In the genomic region with DNA sequence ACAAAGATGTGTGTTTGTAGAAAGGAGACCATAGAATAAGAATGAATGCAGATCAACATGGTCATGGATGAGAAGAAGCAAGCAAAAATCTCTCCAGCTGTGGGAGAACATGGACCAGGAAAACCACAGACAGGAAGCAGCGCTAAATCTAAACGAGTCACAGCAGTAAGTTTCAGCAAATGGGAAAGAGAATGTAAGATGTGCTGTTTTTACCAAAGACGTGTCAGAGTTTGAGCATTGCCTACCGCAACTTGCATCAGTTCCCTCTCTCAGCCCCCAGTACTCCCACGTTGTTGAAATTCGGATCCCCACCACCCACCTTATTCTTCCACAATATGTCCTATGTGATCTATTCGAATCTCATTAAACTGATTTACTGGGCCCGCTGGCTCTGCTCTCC, we compare ENCODE assay signal across 13 cellular contexts. TPM values are rescaled to one million over a fixed set of nuclear protein-coding genes. Genes with fewer than 3 reads are reported as not detected.
A peak's percentile ranks its signal among the peaks of the same experiment; 100 is the strongest.
DNase-seq lines count a peak whose midpoint lies in the region; ATAC-seq and TF ChIP-seq lines count a peak whose summit lies in the region.
"Had no signal": no experiment of that assay in that cellular context is flagged by ENCODE, and none has a peak within 500 bp of the region (broad histone marks: within the 10 kb centered on the region; RNA-seq: fewer than 3 reads in every experiment).

No MANE protein-coding gene starts in this region.

- H3K4me3 ChIP-seq in GM23248: no peak overlapping the region
- H3K4me3 ChIP-seq in right cardiac atrium (ENCODE audit: low read length): no peak overlapping the region
- H3K4me3 ChIP-seq in right atrium auricular region: no peak overlapping the region
- H3K4me3 ChIP-seq: adrenal gland, uterus had no signal

- no peaks in the 10 kb centered on the region for H3K27me3 Mint-ChIP-seq in activated T-helper 1 cell treated with anti-CD3 and anti-CD28 coated beads, Interleukin-12 subunit alpha, Interleukin-12 subunit beta, Interleukin-2, Interleukin-4 antibody, amounts not matched to agents 30 ng/mL and 10 ng/mL and 1 ng/mL, durations not matched to agents 14 hours and 24 hours and 36 hours (ENCODE audit: insufficient read depth)
- peaks cover 45% of the 10 kb centered on the region for H3K27me3 Mint-ChIP-seq in nephron (ENCODE audit: low read depth)
- no peaks in the 10 kb centered on the region for H3K27me3 Mint-ChIP-seq in activated naive CD4-positive, alpha-beta T cell treated with anti-CD3 and anti-CD28 coated beads for 36 hours (ENCODE audit: low read depth)

- H3K27ac ChIP-seq in GM23248 (no peak overlapping the region), right cardiac atrium (ENCODE audit: low read length) (no peak overlapping the region), right atrium auricular region (no peak overlapping the region)
- H3K27ac ChIP-seq: adrenal gland, uterus had no signal

- intact Hi-C loops in activated T-helper 1 cell treated with anti-CD3 and anti-CD28 coated beads, Interleukin-12 subunit alpha, Interleukin-12 subunit beta, Interleukin-2, Interleukin-4 antibody, amounts not matched to agents 30 ng/mL and 10 ng/mL and 1 ng/mL, durations not matched to agents 14 hours and 24 hours and 36 hours (cut with micrococcal nuclease): no loop called here
- intact Hi-C loops in activated naive CD4-positive, alpha-beta T cell treated with anti-CD3 and anti-CD28 coated beads for 36 hours (cut with micrococcal nuclease): no loop called here
- intact Hi-C loops in right cardiac atrium (cut with DNase I): no loop called here

- no peak for ATAC-seq in right cardiac atrium

- H3K9me3 ChIP-seq in GM23248 (ENCODE audit: low read depth) (no peaks in the 10 kb centered on the region), right cardiac atrium (ENCODE audit: control insufficient read depth, low read length) (no peaks in the 10 kb centered on the region), right atrium auricular region (no peaks in the 10 kb centered on the region)
- H3K9me3 ChIP-seq: adrenal gland, uterus had no signal

- in situ Hi-C loops in GM23248 (cut with MboI): no loop called here

- H4K20me1 ChIP-seq in GM23248 (ENCODE audit: insufficient read depth): no peaks in the 10 kb centered on the region

- no peak overlapping the region for H3K27ac Mint-ChIP-seq in activated T-helper 1 cell treated with anti-CD3 and anti-CD28 coated beads, Interleukin-12 subunit alpha, Interleukin-12 subunit beta, Interleukin-2, Interleukin-4 antibody, amounts not matched to agents 30 ng/mL and 10 ng/mL and 1 ng/mL, durations not matched to agents 14 hours and 24 hours and 36 hours
- peak overlapping the region in 2 of 3 experiments; percentile 7 to 10 for H3K27ac Mint-ChIP-seq in nephron
- H3K27ac Mint-ChIP-seq in activated naive CD4-positive, alpha-beta T cell treated with anti-CD3 and anti-CD28 coated beads for 36 hours: no peak overlapping the region
- H3K27ac Mint-ChIP-seq: CD4-positive, CD25-positive, alpha-beta regulatory T cell; WTC11 had no signal

- H3K9me2 ChIP-seq in GM23248 (ENCODE audit: insufficient read depth): no peaks in the 10 kb centered on the region

- no peaks in the 10 kb centered on the region; the same call in 1 of the 2 replicates for H3F3A ChIP-seq in GM23248 (ENCODE audit: insufficient read depth)

- DNase-seq in CD1c-positive myeloid dendritic cell (ENCODE audit: extremely low spot score) (peak; percentile 73), GM23248 (peak; percentile 6), anterior cingulate cortex (lab: John Stamatoyannopoulos, UW) (no peak), right cardiac atrium (no peak), right atrium auricular region (ENCODE audit: low spot score) (no peak)
- DNase-seq in activated T-helper 1 cell treated with anti-CD3 and anti-CD28 coated beads, Interleukin-12 subunit alpha, Interleukin-12 subunit beta, Interleukin-2, Interleukin-4 antibody, amounts not matched to agents 30 ng/mL and 10 ng/mL and 1 ng/mL, durations not matched to agents 14 hours and 24 hours and 36 hours (ENCODE audit: low spot score): no peak
- DNase-seq in activated naive CD4-positive, alpha-beta T cell treated with anti-CD3 and anti-CD28 coated beads for 36 hours: no peak
- DNase-seq: activated T-cell treated with anti-CD3 and anti-CD28 coated beads for 4 hours; CD4-positive, CD25-positive, alpha-beta regulatory T cell had no signal

- no peak overlapping the region for H3K4me2 ChIP-seq in GM23248 (ENCODE audit: unreplicated experiment)

- 59 to 60% methylated on average over 8 of the region's 8 CpGs for WGBS in GM23248 (ENCODE audit: low coverage in 1 of 2, low lambda C conversion rate in 2 of 2, missing lambda C conversion rate in 2 of 2), 2 experiments
- WGBS in right cardiac atrium: 58% methylated on average over 8 of the region's 8 CpGs

- H3K27me3 ChIP-seq in GM23248 (replicated peaks; ENCODE audit: insufficient read depth) (no peaks in the 10 kb centered on the region), right cardiac atrium (ENCODE audit: control insufficient read depth, insufficient read depth) (no peaks in the 10 kb centered on the region), right atrium auricular region (no peaks in the 10 kb centered on the region)
- H3K27me3 ChIP-seq: adrenal gland, uterus had no signal

- peaks cover 6% of the 10 kb centered on the region; the same call in 1 of the 2 replicates for H3K4me1 ChIP-seq in GM23248 (ENCODE audit: insufficient read depth)
- no peaks in the 10 kb centered on the region for H3K4me1 ChIP-seq in right cardiac atrium (ENCODE audit: control insufficient read depth, insufficient read depth, low read length)
- no peaks in the 10 kb centered on the region for H3K4me1 ChIP-seq in right atrium auricular region
- H3K4me1 ChIP-seq: adrenal gland, uterus had no signal

- no peaks in the 10 kb centered on the region for H3K79me2 ChIP-seq in GM23248 (ENCODE audit: insufficient read depth)

- no peak overlapping the region for H3K9ac ChIP-seq in GM23248

- no peak overlapping the region for H2AFZ ChIP-seq in GM23248

- peaks cover 6% of the 10 kb centered on the region for H3K36me3 Mint-ChIP-seq in activated T-helper 1 cell treated with anti-CD3 and anti-CD28 coated beads, Interleukin-12 subunit alpha, Interleukin-12 subunit beta, Interleukin-2, Interleukin-4 antibody, amounts not matched to agents 30 ng/mL and 10 ng/mL and 1 ng/mL, durations not matched to agents 14 hours and 24 hours and 36 hours (ENCODE audit: low read depth)
- H3K36me3 Mint-ChIP-seq in nephron (ENCODE audit: low read depth): no peaks in the 10 kb centered on the region
- H3K36me3 Mint-ChIP-seq in activated naive CD4-positive, alpha-beta T cell treated with anti-CD3 and anti-CD28 coated beads for 36 hours (ENCODE audit: low read depth): no peaks in the 10 kb centered on the region
- H3K36me3 Mint-ChIP-seq: CD4-positive, CD25-positive, alpha-beta regulatory T cell; WTC11 had no signal

- H3K9me3 Mint-ChIP-seq in activated T-helper 1 cell treated with anti-CD3 and anti-CD28 coated beads, Interleukin-12 subunit alpha, Interleukin-12 subunit beta, Interleukin-2, Interleukin-4 antibody, amounts not matched to agents 30 ng/mL and 10 ng/mL and 1 ng/mL, durations not matched to agents 14 hours and 24 hours and 36 hours: no peaks in the 10 kb centered on the region
- no peaks in the 10 kb centered on the region for H3K9me3 Mint-ChIP-seq in nephron
- no peaks in the 10 kb centered on the region for H3K9me3 Mint-ChIP-seq in activated naive CD4-positive, alpha-beta T cell treated with anti-CD3 and anti-CD28 coated beads for 36 hours
- H3K9me3 Mint-ChIP-seq: WTC11 had no signal

- H3K36me3 ChIP-seq in GM23248 (ENCODE audit: low read depth): no peaks in the 10 kb centered on the region
- H3K36me3 ChIP-seq in right atrium auricular region: no peaks in the 10 kb centered on the region
- H3K36me3 ChIP-seq: adrenal gland, uterus had no signal

- CTCF ChIA-PET in activated naive CD4-positive, alpha-beta T cell treated with anti-CD3 and anti-CD28 coated beads for 36 hours (lab: Charles Lee): no interaction called here

- TF ChIP-seq CTCF in nephron (IDR thresholded peaks at IDR 0.05; ENCODE audit: unreplicated experiment in 3 of 3) (no peak), right atrium auricular region (IDR thresholded peaks at IDR 0.05) (no peak)

- peaks cover 25% of the 10 kb centered on the region for H3K4me1 Mint-ChIP-seq in activated T-helper 1 cell treated with anti-CD3 and anti-CD28 coated beads, Interleukin-12 subunit alpha, Interleukin-12 subunit beta, Interleukin-2, Interleukin-4 antibody, amounts not matched to agents 30 ng/mL and 10 ng/mL and 1 ng/mL, durations not matched to agents 14 hours and 24 hours and 36 hours (ENCODE audit: low read depth)
- H3K4me1 Mint-ChIP-seq in nephron: peaks cover 17% of the 10 kb centered on the region
- no peaks in the 10 kb centered on the region for H3K4me1 Mint-ChIP-seq in activated naive CD4-positive, alpha-beta T cell treated with anti-CD3 and anti-CD28 coated beads for 36 hours (ENCODE audit: low read depth)

- H3K4me3 Mint-ChIP-seq in activated T-helper 1 cell treated with anti-CD3 and anti-CD28 coated beads, Interleukin-12 subunit alpha, Interleukin-12 subunit beta, Interleukin-2, Interleukin-4 antibody, amounts not matched to agents 30 ng/mL and 10 ng/mL and 1 ng/mL, durations not matched to agents 14 hours and 24 hours and 36 hours: peak overlapping the region; percentile 37
- H3K4me3 Mint-ChIP-seq in nephron: peak overlapping the region; percentile 36 to 47 (median 41)
- H3K4me3 Mint-ChIP-seq in activated naive CD4-positive, alpha-beta T cell treated with anti-CD3 and anti-CD28 coated beads for 36 hours: no peak overlapping the region
- H3K4me3 Mint-ChIP-seq: WTC11 had no signal

RNA-seq across cellular contexts. Expression of a gene that starts 59.4 kb away (rescaled TPM):
- 2.7 and 3.8 TPM in 2 replicates for total RNA-seq in GM23248 (2014; rRNA removed; shearing (Covaris generic))
- polyA plus RNA-seq in GM23248 (2016; fragmentation: Nextera tagmentation; extraction: Ambion mirVana) (3.5 and 3.9 TPM in 2 replicates), right cardiac atrium (0.41 TPM)
- 74.1 and 78.8 TPM in 2 replicates for total RNA-seq in activated T-helper 1 cell treated with anti-CD3 and anti-CD28 coated beads, Interleukin-12 subunit alpha, Interleukin-12 subunit beta, Interleukin-2, Interleukin-4 antibody, amounts not matched to agents 30 ng/mL and 10 ng/mL and 1 ng/mL, durations not matched to agents 14 hours and 24 hours and 36 hours
- total RNA-seq in activated naive CD4-positive, alpha-beta T cell treated with anti-CD3 and anti-CD28 coated beads for 36 hours: 1 to 10 TPM; 3.4 to 4.0 TPM
- total RNA-seq in right cardiac atrium (1 to 10 TPM in 3 of 4 donors, under 1 TPM in 1; 0.91 to 1.5 (median 1.4) TPM), right atrium auricular region (1 to 10 TPM; 1.8 to 1.9 TPM)

Comparison
In these comparisons a context has a peak if more than half of its experiments do, and no peak if none do; other contexts are left out.
1. DNase-seq: peak in CD1c-positive myeloid dendritic cell (single experiment) and GM23248 (single experiment); none in activated T-helper 1 cell treated with anti-CD3 and anti-CD28 coated beads, Interleukin-12 subunit alpha, Interleukin-12 subunit beta, Interleukin-2, Interleukin-4 antibody, amounts not matched to agents 30 ng/mL and 10 ng/mL and 1 ng/mL, durations not matched to agents 14 hours and 24 hours and 36 hours (single experiment), activated naive CD4-positive, alpha-beta T cell treated with anti-CD3 and anti-CD28 coated beads for 36 hours (single experiment), anterior cingulate cortex (0 of 58), right cardiac atrium (0 of 3) and right atrium auricular region (single experiment).
2. H3K27ac Mint-ChIP-seq: peak in nephron (2 of 3); none in activated T-helper 1 cell treated with anti-CD3 and anti-CD28 coated beads, Interleukin-12 subunit alpha, Interleukin-12 subunit beta, Interleukin-2, Interleukin-4 antibody, amounts not matched to agents 30 ng/mL and 10 ng/mL and 1 ng/mL, durations not matched to agents 14 hours and 24 hours and 36 hours (single experiment) and activated naive CD4-positive, alpha-beta T cell treated with anti-CD3 and anti-CD28 coated beads for 36 hours (single experiment).
3. RNA of a gene that starts 59.4 kb away (total RNA-seq): 74.1 to 78.8 TPM in activated T-helper 1 cell treated with anti-CD3 and anti-CD28 coated beads, Interleukin-12 subunit alpha, Interleukin-12 subunit beta, Interleukin-2, Interleukin-4 antibody, amounts not matched to agents 30 ng/mL and 10 ng/mL and 1 ng/mL, durations not matched to agents 14 hours and 24 hours and 36 hours; 3.4 to 4.0 TPM in activated naive CD4-positive, alpha-beta T cell treated with anti-CD3 and anti-CD28 coated beads for 36 hours, 2.7 to 3.8 TPM in GM23248, 1.8 to 1.9 TPM in right atrium auricular region and 0.91 to 1.5 TPM in right cardiac atrium; every median in the first group is over 10 times any median in the second.